ENCODE assay signal across 8 cellular contexts in genomic region chr18:58180738-58181353, GRCh38.
DNase-seq lines count a peak whose midpoint lies in the region; ATAC-seq and TF ChIP-seq lines count a peak whose summit lies in the region.

No MANE protein-coding gene starts in this region.

- H3K27me3 ChIP-seq in MG63, result no peaks in the 10 kb centered on the region

- no peaks in the 10 kb centered on the region; the same call in 1 of the 2 replicates for H3K36me3 ChIP-seq in MG63

- H3K4me3 ChIP-seq in MG63, result no peak overlapping the region

- no peaks in the 10 kb centered on the region for H3K9me3 ChIP-seq in MG63

- peaks cover 2% of the 10 kb centered on the region for H3K27me3 Mint-ChIP-seq in activated naive CD8-positive, alpha-beta T cell treated with anti-CD3 and anti-CD28 coated beads, Interleukin-2, amount 50 U/mL, for 24 hours

- no peaks in the 10 kb centered on the region for H3K9me3 Mint-ChIP-seq in activated naive CD8-positive, alpha-beta T cell treated with anti-CD3 and anti-CD28 coated beads, Interleukin-2, amount 50 U/mL, for 24 hours

- H3K36me3 Mint-ChIP-seq in activated naive CD8-positive, alpha-beta T cell treated with anti-CD3 and anti-CD28 coated beads, Interleukin-2, amount 50 U/mL, for 24 hours (ENCODE audit: low read depth), result no peaks in the 10 kb centered on the region

- DNase-seq in GM03348 (ENCODE audit: low spot score) (peak; percentile 76), MG63 (peak; percentile 11), T follicular helper cell (ENCODE audit: low read depth) (peak; percentile 20), iPS-NIHi7 (ENCODE audit: extremely low spot score) (peak; percentile 62), putamen (ENCODE audit: low spot score) (no peak)
- DNase-seq in activated naive CD8-positive, alpha-beta T cell treated with anti-CD3 and anti-CD28 coated beads, Interleukin-2, amount 50 U/mL, for 24 hours, result peak; percentile 67
- DNase-seq in stimulated activated CD4-positive, alpha-beta T cell treated with anti-CD3 and anti-CD28 coated beads, Interleukin-2, amount 100 ng/mL, for 24 hours, result peak; percentile 69 to 75

- H3K27ac Mint-ChIP-seq in activated naive CD8-positive, alpha-beta T cell treated with anti-CD3 and anti-CD28 coated beads, Interleukin-2, amount 50 U/mL, for 24 hours, result no peak overlapping the region

- no peak for TF ChIP-seq POLR2A in GM18505 (IDR thresholded peaks at IDR 0.05; ENCODE audit: borderline replicate concordance, extremely low read depth, insufficient read depth, insufficient read length)

- no peak overlapping the region for H3K4me3 Mint-ChIP-seq in activated naive CD8-positive, alpha-beta T cell treated with anti-CD3 and anti-CD28 coated beads, Interleukin-2, amount 50 U/mL, for 24 hours

- peak; percentile 52 for ATAC-seq in activated naive CD8-positive, alpha-beta T cell treated with anti-CD3 and anti-CD28 coated beads, Interleukin-2, amount 50 U/mL, for 24 hours
- no peak for ATAC-seq in GM18505 (IDR thresholded peaks at IDR 0.05; ENCODE audit: unreplicated experiment)

- H3K4me1 Mint-ChIP-seq in activated naive CD8-positive, alpha-beta T cell treated with anti-CD3 and anti-CD28 coated beads, Interleukin-2, amount 50 U/mL, for 24 hours, result no peaks in the 10 kb centered on the region
